In the genomic region with DNA sequence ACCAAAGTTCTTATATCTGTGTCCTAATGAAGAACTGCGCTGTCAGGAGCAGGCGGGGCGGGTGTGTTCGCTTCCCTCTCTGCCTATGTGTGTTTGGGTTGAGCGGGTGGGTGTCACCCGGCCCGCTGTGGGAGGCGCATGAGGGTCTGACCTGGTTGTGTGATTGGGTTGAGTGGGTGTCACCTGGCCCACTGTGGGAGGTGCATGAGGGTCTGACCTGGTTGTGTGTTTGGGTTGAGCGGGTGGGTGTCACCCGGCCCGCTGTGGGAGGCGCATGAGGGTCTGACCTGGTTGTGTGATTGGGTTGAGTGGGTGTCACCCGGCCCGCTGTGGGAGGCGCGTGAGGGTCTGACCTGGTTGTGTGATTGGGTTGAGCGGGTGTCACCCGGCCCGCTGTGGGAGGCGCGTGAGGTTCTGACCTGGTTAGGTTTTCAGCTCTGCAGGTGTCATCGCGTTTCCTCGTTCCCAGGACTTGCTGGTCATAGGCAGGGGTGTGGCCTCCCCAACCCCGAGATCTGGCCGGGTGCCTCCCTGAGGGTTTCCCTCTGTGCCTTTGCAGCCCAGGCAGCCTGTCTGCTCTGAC, we compare ENCODE assay signal across 1 cellular context.
TF ChIP-seq lines count a peak whose summit lies in the region.

No MANE protein-coding gene starts in this region.

TF ChIP-seq in GM23338, 12 proteins besides CTCF, POLR2A, EP300 and RAD21 (continued from another document):
- TF ChIP-seq ZNF462 (CRISPR knock-in tag; IDR thresholded peaks at IDR 0.05) (no peak), ETS1 (IDR thresholded peaks at IDR 0.05) (no peak), NANOG (IDR thresholded peaks at IDR 0.05; ENCODE audit: borderline replicate concordance) (no peak), JUNB (IDR thresholded peaks at IDR 0.05; ENCODE audit: unreplicated experiment) (no peak), EZH2phosphoT487 (IDR thresholded peaks at IDR 0.05; ENCODE audit: unreplicated experiment) (no peak)
